ENCODE assay signal across 1 cellular context in genomic region chr14:92039720-92040430, GRCh38.
TF ChIP-seq lines count a peak whose summit lies in the region.

Gene TRIP11 (minus strand): TSS chr14:92040059. CDS start chr14:92039685, 374 bp downstream.

TF ChIP-seq in HepG2, 621 proteins besides CTCF, POLR2A, EP300 and RAD21 (continued from another document and continues in another):
- TF ChIP-seq RBAK (CRISPR knock-in tag; IDR thresholded peaks at IDR 0.05) (peak; percentile 65; the same call in 1 of the 2 replicates), PRDM15 (CRISPR knock-in tag; IDR thresholded peaks at IDR 0.05) (no peak), ZNF576 (CRISPR knock-in tag; IDR thresholded peaks at IDR 0.05) (no peak), ZNF569 (CRISPR knock-in tag; IDR thresholded peaks at IDR 0.05; ENCODE audit: borderline replicate concordance) (peak; percentile 91; the same call in 1 of the 2 replicates), FOXA1 (IDR thresholded peaks at IDR 0.05) (no peak), FOXA1 (CRISPR knock-in tag; IDR thresholded peaks at IDR 0.05) (peak; percentile 19; the same call in 1 of the 2 replicates), SMAD1 (CRISPR knock-in tag; IDR thresholded peaks at IDR 0.05; ENCODE audit: borderline replicate concordance, low read depth) (no peak), SIN3A (IDR thresholded peaks at IDR 0.05; ENCODE audit: borderline replicate concordance, low read depth, low read length) (0 out of 2 replicates have a peak, but pooled peaks have one; percentile 63), U2AF1 (optimal IDR thresholded peaks at IDR 0.05; ENCODE audit: low read depth, low read length) (peak; percentile 68), CEBPG (CRISPR knock-in tag; IDR thresholded peaks at IDR 0.05) (peak; percentile 3; the same call in 1 of the 2 replicates), RARG (CRISPR knock-in tag; IDR thresholded peaks at IDR 0.05; ENCODE audit: low read depth) (no peak), SIX4 (CRISPR knock-in tag; IDR thresholded peaks at IDR 0.05) (peak; percentile 73), ZNF546 (CRISPR knock-in tag; conservative IDR thresholded peaks at IDR 0.05) (peak; percentile 91), DBP (CRISPR knock-in tag; IDR thresholded peaks at IDR 0.05; ENCODE audit: not compliant biosample characterization) (peak; percentile 85), FOSL1 (CRISPR knock-in tag; IDR thresholded peaks at IDR 0.05; ENCODE audit: borderline replicate concordance) (no peak), PCBP1 (IDR thresholded peaks at IDR 0.05; ENCODE audit: borderline replicate concordance, low read depth, low read length) (no peak), ZNF18 (CRISPR knock-in tag; IDR thresholded peaks at IDR 0.05; ENCODE audit: insufficient replicate concordance) (no peak), ZNF24 (IDR thresholded peaks at IDR 0.05) (0 out of 2 replicates have a peak, but pooled peaks have one; percentile 14), HMGXB3 (CRISPR knock-in tag; IDR thresholded peaks at IDR 0.05; ENCODE audit: borderline replicate concordance) (no peak), MBD4 (IDR thresholded peaks at IDR 0.05; ENCODE audit: borderline replicate concordance, low read length) (no peak), U2AF2 (IDR thresholded peaks at IDR 0.05; ENCODE audit: low read depth, low read length) (no peak), UBTF (CRISPR knock-in tag; IDR thresholded peaks at IDR 0.05) (peak; percentile 90), ZNF790 (CRISPR knock-in tag; IDR thresholded peaks at IDR 0.05; ENCODE audit: borderline replicate concordance) (no peak), ATF1 (CRISPR knock-in tag; IDR thresholded peaks at IDR 0.05) (peak; percentile 57; the same call in 1 of the 2 replicates), ZNF766 (CRISPR knock-in tag; IDR thresholded peaks at IDR 0.05; ENCODE audit: borderline replicate concordance) (peak; percentile 71; the same call in 1 of the 2 replicates), GABPA (IDR thresholded peaks at IDR 0.05; ENCODE audit: low read depth, low read length) (peak; percentile 72), GABPA (CRISPR knock-in tag; IDR thresholded peaks at IDR 0.05; ENCODE audit: low read depth) (peak; percentile 89), ELF3 (CRISPR knock-in tag; IDR thresholded peaks at IDR 0.05) (peak; percentile 46; the same call in 1 of the 2 replicates), ZNF432 (CRISPR knock-in tag; IDR thresholded peaks at IDR 0.05; ENCODE audit: borderline replicate concordance) (no peak), ZNF674 (CRISPR knock-in tag; IDR thresholded peaks at IDR 0.05; ENCODE audit: low read depth) (no peak), ARNTL (CRISPR knock-in tag; IDR thresholded peaks at IDR 0.05) (no peak), ZHX2 (IDR thresholded peaks at IDR 0.05; ENCODE audit: low read depth) (0 out of 2 replicates have a peak, but pooled peaks have one; percentile 79), ZHX2 (CRISPR knock-in tag; IDR thresholded peaks at IDR 0.05; ENCODE audit: borderline replicate concordance) (peak; percentile 91; the same call in 1 of the 2 replicates), ZGPAT (CRISPR knock-in tag; IDR thresholded peaks at IDR 0.05) (peak; percentile 82), TP53 (CRISPR knock-in tag; conservative IDR thresholded peaks at IDR 0.05) (peak; percentile 75; the same call in 1 of the 2 replicates), ZNF136 (CRISPR knock-in tag; IDR thresholded peaks at IDR 0.05; ENCODE audit: low read depth) (no peak), ZNF501 (CRISPR knock-in tag; IDR thresholded peaks at IDR 0.05) (peak; percentile 70; the same call in 1 of the 2 replicates), ZNF550 (CRISPR knock-in tag; IDR thresholded peaks at IDR 0.05; ENCODE audit: borderline replicate concordance) (0 out of 2 replicates have a peak, but pooled peaks have one; percentile 63), JARID2 (CRISPR knock-in tag; IDR thresholded peaks at IDR 0.05; ENCODE audit: insufficient replicate concordance) (no peak), ASH2L (IDR thresholded peaks at IDR 0.05; ENCODE audit: insufficient read length, low read depth, low read length) (peak; percentile 92), ZNF577 (CRISPR knock-in tag; IDR thresholded peaks at IDR 0.05; ENCODE audit: borderline replicate concordance, low read depth) (no peak)
